Comparison of ENCODE assay signal across 10 cellular contexts in the genomic region with DNA sequence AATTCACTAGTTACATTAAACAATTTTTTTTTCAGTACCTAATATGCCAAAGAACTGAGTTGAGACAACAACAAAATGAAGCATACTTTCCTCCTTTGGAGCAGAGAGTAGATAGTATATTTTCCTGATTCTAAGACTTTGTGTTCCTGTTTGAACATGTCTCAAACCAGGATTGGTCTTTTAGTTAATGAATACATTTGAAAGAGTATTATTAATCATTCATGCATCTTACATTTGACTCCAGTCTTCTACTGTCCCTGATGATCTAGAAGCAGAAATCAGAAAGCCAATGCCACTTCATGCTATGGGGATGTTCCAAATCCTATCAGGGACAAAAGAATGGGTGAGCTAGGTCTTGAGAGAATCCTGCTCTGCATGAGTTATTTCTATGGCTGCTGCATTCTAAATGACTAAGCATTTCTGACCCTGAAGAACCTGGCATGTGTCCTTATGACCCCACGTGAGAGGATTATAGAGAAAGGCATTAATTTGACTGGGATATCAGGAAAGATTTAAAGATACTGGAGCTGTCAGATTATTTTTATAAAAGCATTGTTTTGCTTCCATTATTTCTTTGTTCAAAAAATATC. TPM values are rescaled to one million over a fixed set of nuclear protein-coding genes. Genes with fewer than 3 reads are reported as not detected.
A peak's percentile ranks its signal among the peaks of the same experiment; 100 is the strongest.
DNase-seq lines count a peak whose midpoint lies in the region; ATAC-seq, FAIRE-seq and TF ChIP-seq lines count a peak whose summit lies in the region.
"Had no signal": no experiment of that assay in that cellular context is flagged by ENCODE, and none has a peak within 500 bp of the region (broad histone marks: within the 10 kb centered on the region; RNA-seq: fewer than 3 reads in every experiment).

No MANE protein-coding gene starts in this region.

- intact Hi-C loops in body of pancreas (cut with DNase I): no loop called here

- H3K27me3 Mint-ChIP-seq in activated CD8-positive, alpha-beta T cell treated with anti-CD3 and anti-CD28 coated beads, Interleukin-2, amount 10 ng/mL, durations not matched to agents 7 days and 5 days (ENCODE audit: low read depth): no peaks in the 10 kb centered on the region
- no peaks in the 10 kb centered on the region for H3K27me3 Mint-ChIP-seq in chondrocyte (ENCODE audit: low read depth)

- peak overlapping the region; percentile 24 for H3K27ac Mint-ChIP-seq in activated CD8-positive, alpha-beta T cell treated with anti-CD3 and anti-CD28 coated beads, Interleukin-2, amount 10 ng/mL, durations not matched to agents 7 days and 5 days
- no peak overlapping the region for H3K27ac Mint-ChIP-seq in chondrocyte (ENCODE audit: unreplicated experiment)

- no peaks in the 10 kb centered on the region for H3K36me3 ChIP-seq in mesenchymal stem cell (ENCODE audit: control insufficient read depth in 1 of 2, insufficient read depth in 2 of 2, low read depth in 1 of 2, low read length in 2 of 2)
- no peaks in the 10 kb centered on the region for H3K36me3 ChIP-seq in body of pancreas (replicated peaks in 1 of 2; ENCODE audit: insufficient read depth in 1 of 2, low read depth in 2 of 2)

- H2BK5ac ChIP-seq in mesenchymal stem cell (ENCODE audit: low read depth, low read length, poor library complexity, severe bottlenecking): no peak overlapping the region

- WGBS in mesenchymal stem cell: 17% methylated on average over 1 of the region's 1 CpG
- 25 to 32% methylated on average over 1 of the region's 1 CpG for WGBS in body of pancreas, 2 donors

- H2BK12ac ChIP-seq in mesenchymal stem cell (ENCODE audit: low read length in 2 of 2): no peak overlapping the region

- peak; percentile 36 for FAIRE-seq in GM18507 (lab: Jason Lieb, UNC)

- H3K18ac ChIP-seq in mesenchymal stem cell (ENCODE audit: low read depth in 1 of 2, low read length in 2 of 2): no peak overlapping the region

- ATAC-seq in activated CD8-positive, alpha-beta T cell treated with anti-CD3 and anti-CD28 coated beads, Interleukin-2, amount 10 ng/mL, durations not matched to agents 7 days and 5 days: no peak
- ATAC-seq in body of pancreas (no peak), HG02885 (IDR thresholded peaks at IDR 0.05; ENCODE audit: poor library complexity, unreplicated experiment) (no peak)

- peak overlapping the region; percentile 25 for H3K27ac ChIP-seq in mesenchymal stem cell (ENCODE audit: low read length, poor library complexity, severe bottlenecking)
- no peak overlapping the region for H3K27ac ChIP-seq in body of pancreas

- H3K4me3 Mint-ChIP-seq in activated CD8-positive, alpha-beta T cell treated with anti-CD3 and anti-CD28 coated beads, Interleukin-2, amount 10 ng/mL, durations not matched to agents 7 days and 5 days: no peak overlapping the region
- no peak overlapping the region for H3K4me3 Mint-ChIP-seq in chondrocyte (ENCODE audit: unreplicated experiment)
- H3K4me3 Mint-ChIP-seq: neural crest cell had no signal

- H3K36me3 Mint-ChIP-seq in activated CD8-positive, alpha-beta T cell treated with anti-CD3 and anti-CD28 coated beads, Interleukin-2, amount 10 ng/mL, durations not matched to agents 7 days and 5 days (ENCODE audit: low read depth): peaks cover 16% of the 10 kb centered on the region
- H3K36me3 Mint-ChIP-seq in chondrocyte (ENCODE audit: low read depth): no peaks in the 10 kb centered on the region

- no peak for TF ChIP-seq CTCF in body of pancreas (IDR thresholded peaks at IDR 0.05)
- TF ChIP-seq CTCF in chondrocyte (IDR thresholded peaks at IDR 0.05): no peak

- H3K9me3 ChIP-seq in mesenchymal stem cell (ENCODE audit: control insufficient read depth, low read length) (no peaks in the 10 kb centered on the region), body of pancreas (no peaks in the 10 kb centered on the region)

- H3K4me2 ChIP-seq in mesenchymal stem cell (ENCODE audit: low read length, poor library complexity, severe bottlenecking): no peak overlapping the region

- no peak overlapping the region for H2BK15ac ChIP-seq in mesenchymal stem cell (ENCODE audit: low read depth, poor library complexity, severe bottlenecking)

- POLR2A ChIA-PET in activated CD8-positive, alpha-beta T cell treated with anti-CD3 and anti-CD28 coated beads, Interleukin-2, amount 10 ng/mL, durations not matched to agents 7 days and 5 days (lab: Charles Lee): interaction anchor here (0.7 to 0.8 kb wide), 2 partner anchors 17 to 33 kb away, joined by 3 read pairs; a partner anchor contains a TSS

- peaks cover 4% of the 10 kb centered on the region for H3K9me3 Mint-ChIP-seq in activated CD8-positive, alpha-beta T cell treated with anti-CD3 and anti-CD28 coated beads, Interleukin-2, amount 10 ng/mL, durations not matched to agents 7 days and 5 days (ENCODE audit: insufficient read depth)
- H3K9me3 Mint-ChIP-seq in chondrocyte (ENCODE audit: low read depth): peaks cover 6% of the 10 kb centered on the region

- DNase-seq in GM18507 (ENCODE audit: extremely low spot score, insufficient read length, low read depth) (no peak), HPDE6-E6E7 (ENCODE audit: extremely low spot score) (peak; percentile 9), mesenchymal stem cell (peak; percentile 32), NCI-H2081 (lab: John Stamatoyannopoulos, UW) (no peak), body of pancreas (no peak), chondrocyte (ENCODE audit: low spot score) (no peak)
- no peak for DNase-seq in activated CD8-positive, alpha-beta T cell treated with anti-CD3 and anti-CD28 coated beads, Interleukin-2, amount 10 ng/mL, durations not matched to agents 7 days and 5 days
- DNase-seq: SHP77 treated with DMSO at 0.1 percent for 48 hours had no signal

- H4K8ac ChIP-seq in mesenchymal stem cell (ENCODE audit: low read length): no peak overlapping the region

- H3K4me1 ChIP-seq in mesenchymal stem cell (ENCODE audit: control insufficient read depth, insufficient read depth, low read depth, low read length) (peaks cover 3% of the 10 kb centered on the region), body of pancreas (no peaks in the 10 kb centered on the region)

- H4K91ac ChIP-seq in mesenchymal stem cell (ENCODE audit: low read length): no peak overlapping the region

- H3K4me3 ChIP-seq in mesenchymal stem cell (ENCODE audit: insufficient read depth in 1 of 2, low read depth in 1 of 2, low read length in 2 of 2): no peak overlapping the region
- H3K4me3 ChIP-seq in body of pancreas: no peak overlapping the region

- H3K4me1 Mint-ChIP-seq in activated CD8-positive, alpha-beta T cell treated with anti-CD3 and anti-CD28 coated beads, Interleukin-2, amount 10 ng/mL, durations not matched to agents 7 days and 5 days (ENCODE audit: low read depth): peaks cover 74% of the 10 kb centered on the region
- peaks cover 26% of the 10 kb centered on the region for H3K4me1 Mint-ChIP-seq in chondrocyte (ENCODE audit: low read depth)

- no peaks in the 10 kb centered on the region for H3K79me1 ChIP-seq in mesenchymal stem cell (replicated peaks; ENCODE audit: low read length, poor library complexity, severe bottlenecking)

- no peak for TF ChIP-seq POLR2A in body of pancreas (IDR thresholded peaks at IDR 0.05)

- no peak overlapping the region for H2AK5ac ChIP-seq in mesenchymal stem cell (ENCODE audit: low read length, severe bottlenecking)

- no peak overlapping the region for H3K14ac ChIP-seq in mesenchymal stem cell (ENCODE audit: low read length in 2 of 2)

- peak overlapping the region; percentile 4 for H3K9ac ChIP-seq in mesenchymal stem cell (ENCODE audit: low read length)

- no peak overlapping the region for H3K4ac ChIP-seq in mesenchymal stem cell (ENCODE audit: low read depth in 1 of 2, low read length in 2 of 2)

- CTCF ChIA-PET in activated CD8-positive, alpha-beta T cell treated with anti-CD3 and anti-CD28 coated beads, Interleukin-2, amount 10 ng/mL, durations not matched to agents 7 days and 5 days (lab: Charles Lee): interaction anchor here (1.2 to 1.9 kb wide), 3 partner anchors 15 to 52 kb away, joined by 3 to 5 read pairs (median 4); no protein-coding TSS in a partner anchor

- H3K27me3 ChIP-seq in mesenchymal stem cell (ENCODE audit: control insufficient read depth in 1 of 2, insufficient read depth in 1 of 2, low read length in 2 of 2) (no peaks in the 10 kb centered on the region), body of pancreas (no peaks in the 10 kb centered on the region)

- no peak overlapping the region for H3K23ac ChIP-seq in mesenchymal stem cell (ENCODE audit: low read length in 2 of 2)

- no peak overlapping the region for H2BK120ac ChIP-seq in mesenchymal stem cell (ENCODE audit: low read depth, low read length)

- H2AFZ ChIP-seq in mesenchymal stem cell (ENCODE audit: low read depth, low read length): no peak overlapping the region

RNA-seq across cellular contexts. Expression of a gene that starts 32.9 kb away (rescaled TPM):
- 100 to 1,000 TPM; 469 to 504 TPM for total RNA-seq in activated CD8-positive, alpha-beta T cell treated with anti-CD3 and anti-CD28 coated beads, Interleukin-2, amount 10 ng/mL, durations not matched to agents 7 days and 5 days
- 85.7 TPM for polyA plus RNA-seq in mesenchymal stem cell (2013, experiment 1 of 2)
- 85.2 TPM for polyA plus RNA-seq in mesenchymal stem cell (2013, experiment 2 of 2)
- total RNA-seq in body of pancreas: 10 to 100 TPM; 77.3 to 82.4 TPM
- total RNA-seq in chondrocyte: 164 to 177 TPM (median 166 TPM) in 3 replicates

Comparison
In these comparisons a context has a peak if more than half of its experiments do, and no peak if none do; other contexts are left out.
1. DNase-seq: peak in HPDE6-E6E7 (single experiment) and mesenchymal stem cell (single experiment); none in GM18507 (single experiment), activated CD8-positive, alpha-beta T cell treated with anti-CD3 and anti-CD28 coated beads, Interleukin-2, amount 10 ng/mL, durations not matched to agents 7 days and 5 days (single experiment), NCI-H2081 (0 of 2), body of pancreas (0 of 4) and chondrocyte (single experiment).